ENCODE assay signal across 1 cellular context in genomic region chr9:90987566-90987965, GRCh38.
TF ChIP-seq lines count a peak whose summit lies in the region.

No MANE protein-coding gene starts in this region.

TF ChIP-seq in IMR-90, 13 proteins besides CTCF, POLR2A, EP300 and RAD21:
- TF ChIP-seq FOS (IDR thresholded peaks at IDR 0.05; ENCODE audit: low read depth, low read length) (no peak), NFE2L2 (IDR thresholded peaks at IDR 0.05; ENCODE audit: low read depth, low read length) (no peak), BHLHE40 (IDR thresholded peaks at IDR 0.05; ENCODE audit: low read depth, low read length) (no peak), CHD1 (IDR thresholded peaks at IDR 0.05; ENCODE audit: low read depth, low read length) (no peak), ELK1 (IDR thresholded peaks at IDR 0.05; ENCODE audit: borderline replicate concordance, low read depth, low read length) (no peak), MAZ (IDR thresholded peaks at IDR 0.05; ENCODE audit: borderline replicate concordance, low read depth, low read length) (no peak), MXI1 (IDR thresholded peaks at IDR 0.05; ENCODE audit: borderline replicate concordance, low read depth, low read length) (no peak), USF2 (IDR thresholded peaks at IDR 0.05; ENCODE audit: low read depth, low read length) (no peak), RFX5 (IDR thresholded peaks at IDR 0.05; ENCODE audit: low read depth, low read length) (no peak), CEBPB (IDR thresholded peaks at IDR 0.05; ENCODE audit: low read depth, low read length) (no peak), RCOR1 (IDR thresholded peaks at IDR 0.05; ENCODE audit: insufficient replicate concordance, low read length) (no peak), MAFK (IDR thresholded peaks at IDR 0.05; ENCODE audit: low read depth, low read length) (no peak), SMC3 (IDR thresholded peaks at IDR 0.05; ENCODE audit: low read depth, low read length) (no peak)
